In genomic region chr6:6736753-6737654, GRCh38 we compare ENCODE assay signal across 9 cellular contexts.
DNase-seq lines count a peak whose midpoint lies in the region; ATAC-seq, FAIRE-seq and TF ChIP-seq lines count a peak whose summit lies in the region.
"Had no signal": no experiment of that assay in that cellular context is flagged by ENCODE, and none has a peak within 500 bp of the region (broad histone marks: within the 10 kb centered on the region; RNA-seq: fewer than 3 reads in every experiment).

No MANE protein-coding gene starts in this region.

- H3K4me1 ChIP-seq in sigmoid colon (peaks cover 0 to 13% (median 6%) of the 10 kb centered on the region in 4 donors), PC-3 (ENCODE audit: insufficient read depth, low read length) (peaks cover 15% of the 10 kb centered on the region)

- H2AFZ ChIP-seq in PC-3 (ENCODE audit: low read length): no peak overlapping the region

- WGBS in sigmoid colon, 2 donors: 69 to 77% methylated on average over 34 of the region's 34 CpGs

- peaks cover 25% of the 10 kb centered on the region for H3K4me1 Mint-ChIP-seq in WTC11

- no peaks in the 10 kb centered on the region for H3K9me2 ChIP-seq in PC-3 (replicated peaks; ENCODE audit: low read length)

- no peaks in the 10 kb centered on the region; the same call in 1 of the 2 replicates for H3K27me3 Mint-ChIP-seq in WTC11 (ENCODE audit: low read depth)

- H3K27me3 ChIP-seq in sigmoid colon (no peaks in the 10 kb centered on the region), PC-3 (ENCODE audit: low read length) (no peaks in the 10 kb centered on the region)

- no peaks in the 10 kb centered on the region for H3K9me3 Mint-ChIP-seq in WTC11

- H3K4me3 Mint-ChIP-seq in WTC11: peak overlapping the region; percentile 19

- DNase-seq in ELR (ENCODE audit: low read depth) (peak; percentile 66), WTC11 (ENCODE audit: low spot score) (peak; percentile 81), left ventricle myocardium superior (peak; percentile 89), sigmoid colon (peak; percentile 90), PC-3 (no peak), LoVo (ENCODE audit: low spot score) (no peak), frontal cortex (ENCODE audit: low spot score in 2 of 2) (no peak), HTR-8/SVneo (ENCODE audit: insufficient read length, low spot score) (no peak)
- DNase-seq: kidney glomerular epithelial cell had no signal

- H4K20me1 ChIP-seq in PC-3 (ENCODE audit: low read length): no peaks in the 10 kb centered on the region

- H3F3A ChIP-seq in PC-3 (ENCODE audit: low read length, unreplicated experiment): no peaks in the 10 kb centered on the region

- H3K27ac ChIP-seq in sigmoid colon (peak overlapping the region in 3 of 4 donors; percentile 64 to 66 (median 65)), PC-3 (ENCODE audit: low read length) (no peak overlapping the region)

- no peak overlapping the region for H3K4me2 ChIP-seq in PC-3 (ENCODE audit: low read length)

- H3K79me2 ChIP-seq in PC-3 (ENCODE audit: low read length): no peaks in the 10 kb centered on the region

- peak; percentile 97 for ATAC-seq in WTC11
- peak; percentile 77 for ATAC-seq in left ventricle myocardium superior
- ATAC-seq in PC-3: no peak

- no TSS peak for BruUV-seq in PC-3 (replicated peaks; lab: Mats Ljungman, UMichigan)

- H3K36me3 ChIP-seq in sigmoid colon (no peaks in the 10 kb centered on the region), PC-3 (ENCODE audit: low read depth, low read length) (no peaks in the 10 kb centered on the region)

- no peaks in the 10 kb centered on the region for H3K9me3 ChIP-seq in sigmoid colon
- no peaks in the 10 kb centered on the region for H3K9me3 ChIP-seq in PC-3 (ENCODE audit: low read length)

- POLR2A ChIA-PET in WTC11 (lab: Charles Lee): interaction anchor here (1.2 kb wide), 1 partner anchor 12 kb away, joined by 3 read pairs; no protein-coding TSS in a partner anchor
- POLR2A ChIA-PET in PC-3 (lab: Charles Lee; ENCODE audit: unreplicated experiment): no interaction called here

- no peak for FAIRE-seq in frontal cortex (lab: Jason Lieb, UNC)
- FAIRE-seq in HTR-8/SVneo (lab: Jason Lieb, UNC): no peak

- no peaks in the 10 kb centered on the region for H3K36me3 Mint-ChIP-seq in WTC11

- no peak overlapping the region for H3K9ac ChIP-seq in PC-3 (ENCODE audit: low read length)

- no peak for TF ChIP-seq EP300 in sigmoid colon (IDR thresholded peaks at IDR 0.05)

- no peak for TF ChIP-seq POLR2A in sigmoid colon (IDR thresholded peaks at IDR 0.05)

- peak overlapping the region; percentile 8 to 41 (median 32) for H3K4me3 ChIP-seq in sigmoid colon
- no peak overlapping the region for H3K4me3 ChIP-seq in PC-3 (ENCODE audit: low read length)

- TF ChIP-seq CTCF in WTC11 (IDR thresholded peaks at IDR 0.05) (no peak), sigmoid colon (IDR thresholded peaks at IDR 0.05) (no peak), PC-3 (conservative IDR thresholded peaks at IDR 0.05; ENCODE audit: low read depth, low read length) (no peak)

- intact Hi-C loops in left ventricle myocardium superior (cut with micrococcal nuclease) (no loop called here), sigmoid colon (cut with DNase I) (no loop called here), PC-3 (cut with micrococcal nuclease) (no loop called here)

- CTCF ChIA-PET in WTC11 (lab: Charles Lee) (no interaction called here), PC-3 (lab: Charles Lee) (no interaction called here)

- H3K27ac Mint-ChIP-seq in WTC11: peak overlapping the region; percentile 45; the same call in 1 of the 2 replicates

TF ChIP-seq in WTC11, 78 proteins besides CTCF, POLR2A, EP300 and RAD21:
- TF ChIP-seq SP1 (CRISPR knock-in tag; conservative IDR thresholded peaks at IDR 0.05): 0 out of 2 replicates have a peak, but pooled peaks have one; percentile 18
- TF ChIP-seq E2F5 (CRISPR knock-in tag; IDR thresholded peaks at IDR 0.05): no peak

Comparison
In these comparisons a context has a peak if more than half of its experiments do, and no peak if none do; other contexts are left out.
1. DNase-seq: peak in ELR (single experiment), WTC11 (single experiment), left ventricle myocardium superior (single experiment) and sigmoid colon (single experiment); none in PC-3 (single experiment), LoVo (single experiment), frontal cortex (0 of 2) and HTR-8/SVneo (single experiment).